ENCODE assay signal across 8 cellular contexts in genomic region chr9:137423810-137424291, GRCh38. TPM values are rescaled to one million over a fixed set of nuclear protein-coding genes. Genes with fewer than 3 reads are reported as not detected.
A peak's percentile ranks its signal among the peaks of the same experiment; 100 is the strongest.
DNase-seq lines count a peak whose midpoint lies in the region; ATAC-seq, FAIRE-seq and TF ChIP-seq lines count a peak whose summit lies in the region.

No MANE protein-coding gene starts in this region.

- TF ChIP-seq CTCF in Calu3 (IDR thresholded peaks at IDR 0.05; ENCODE audit: unreplicated experiment), result no peak
- no peak for TF ChIP-seq CTCF in GM12878 (IDR thresholded peaks at IDR 0.05 in 2 of 3, conservative IDR thresholded peaks at IDR 0.05 in 1 of 3; ENCODE audit: control insufficient read depth in 2 of 3, extremely low read depth in 1 of 3, insufficient read depth in 1 of 3, low read depth in 3 of 3, low read length in 3 of 3)
- TF ChIP-seq CTCF in left lung (IDR thresholded peaks at IDR 0.05), result no peak
- no peak for TF ChIP-seq CTCF in transverse colon (IDR thresholded peaks at IDR 0.05)

- SMC1A ChIA-PET in GM12878 (lab: Charles Lee; ENCODE audit: uncharacterized antibody, unreplicated experiment), result no interaction called here

- WGBS in GM12878 (ENCODE audit: insufficient coverage, insufficient replicate concordance, low lambda C conversion rate, missing lambda C conversion rate), result 37% methylated on average over 30 of the region's 39 CpGs
- WGBS in transverse colon (ENCODE audit: low coverage in 1 of 2), 2 donors, result 25% methylated on average over 26 of the region's 39 CpGs; no CpG with 5 or more reads in 1 of the 2 donors

- no peak for TF ChIP-seq RAD21 in GM12878 (IDR thresholded peaks at IDR 0.05; ENCODE audit: insufficient read depth, low read depth, low read length)

- H3K36me3 ChIP-seq in GM12878 (ENCODE audit: control insufficient read depth in 2 of 2, insufficient read depth in 2 of 2, low read length in 1 of 2) (no peaks in the 10 kb centered on the region), left lung (no peaks in the 10 kb centered on the region), transverse colon (no peaks in the 10 kb centered on the region)

- peak overlapping the region; percentile 60 for H3K9ac ChIP-seq in GM12878 (ENCODE audit: control insufficient read depth, insufficient read depth, low read length)

- peak overlapping the region; percentile 58 for H3K4me3 Mint-ChIP-seq in Calu3 (ENCODE audit: low read depth, unreplicated experiment)

- no peaks in the 10 kb centered on the region for H4K20me1 ChIP-seq in GM12878 (ENCODE audit: control insufficient read depth, insufficient read depth)

- peaks cover 8% of the 10 kb centered on the region for H3K4me1 Mint-ChIP-seq in Calu3 (ENCODE audit: low read depth, unreplicated experiment)

- no peaks in the 10 kb centered on the region for H3K27me3 Mint-ChIP-seq in Calu3 (ENCODE audit: unreplicated experiment)

- TF ChIP-seq EP300 in GM12878 (IDR thresholded peaks at IDR 0.05; ENCODE audit: borderline replicate concordance in 1 of 2, control insufficient read depth in 1 of 2, low read depth in 2 of 2, low read length in 2 of 2) (no peak), transverse colon (IDR thresholded peaks at IDR 0.05; ENCODE audit: low read depth) (no peak)

- H3K4me3 ChIP-seq in GM12878 (peak overlapping the region; percentile 65), left lung (peak overlapping the region; percentile 51 to 93), transverse colon (peak overlapping the region; percentile 59 to 99 (median 97))

- CTCF ChIA-PET in Calu3 (lab: Charles Lee) (interaction anchor here (1.2 to 1.7 kb wide), 5 partner anchors 18 to 137 kb away, joined by 3 to 11 read pairs (median 8); partner anchors contain the start of genes ENTPD8 and NSMF), GM12878 (lab: Yijun Ruan, JAX) (interaction anchor here (1.6 to 3.3 kb wide), 2 partner anchors 12 to 19 kb away, joined by 5 to 16 read pairs; no protein-coding TSS in a partner anchor)

- H3K27ac ChIP-seq in GM12878 (ENCODE audit: control insufficient read depth, insufficient read depth) (peak overlapping the region; percentile 10; the same call in 1 of the 2 replicates), left lung (peak overlapping the region; percentile 69 to 75), transverse colon (peak overlapping the region; percentile 83 to 95 (median 90))

- H3K27me3 ChIP-seq in GM12878 (replicated peaks in 1 of 2; ENCODE audit: control insufficient read depth in 2 of 2, insufficient read depth in 2 of 2, low read length in 1 of 2), result no peaks in the 10 kb centered on the region; a peak in 2 of 4 replicates
- peaks cover 0 to 5% of the 10 kb centered on the region in 2 donors for H3K27me3 ChIP-seq in left lung
- H3K27me3 ChIP-seq in transverse colon, result no peaks in the 10 kb centered on the region

- H3K4me1 ChIP-seq in GM12878 (ENCODE audit: control insufficient read depth, insufficient read depth, low read length), result no peaks in the 10 kb centered on the region; the same call in 1 of the 2 replicates
- peaks cover 0 to 35% of the 10 kb centered on the region in 2 donors for H3K4me1 ChIP-seq in left lung
- H3K4me1 ChIP-seq in transverse colon, result peaks cover 6 to 38% (median 34%) of the 10 kb centered on the region in 4 donors

- peak; percentile 83 for DNase-seq in Calu3
- no peak for DNase-seq in GM12878 (ENCODE audit: low read depth, low spot score)
- peak in 1 of 2 donors; percentile 89 for DNase-seq in left lung
- peak; percentile 81 for DNase-seq in transverse colon
- DNase-seq in NCI-H446 (lab: John Stamatoyannopoulos, UW), result no peak
- DNase-seq in NCI-H1105 treated with DMSO at 0.1 percent for 48 hours (lab: John Stamatoyannopoulos, UW), result no peak

- intact Hi-C loops in Calu3 (cut with micrococcal nuclease; ENCODE audit: unreplicated experiment), result no loop called here
- intact Hi-C loops in GM12878 (cut with micrococcal nuclease; ENCODE audit: unreplicated experiment), result loop anchor here (2.0 to 10.0 kb wide), 3 partner anchors 21 to 122 kb away; partner anchors contain the start of gene NRARP
- intact Hi-C loops in left lung (cut with DNase I), result no loop called here
- intact Hi-C loops in transverse colon (cut with DNase I; ENCODE audit: low total_unique reads), result no loop called here

- H2AFZ ChIP-seq in GM12878 (ENCODE audit: control insufficient read depth, low read depth, low read length), result peak overlapping the region; percentile 69; the same call in 1 of the 2 replicates

- H3K27ac Mint-ChIP-seq in Calu3 (ENCODE audit: unreplicated experiment), result peak overlapping the region; percentile 36

- BruUV-seq in Calu3 (replicated peaks; lab: Mats Ljungman, UMichigan) (no TSS peak), GM12878 (replicated peaks; lab: Mats Ljungman, UMichigan) (no TSS peak)

- peaks cover 24% of the 10 kb centered on the region for H3K36me3 Mint-ChIP-seq in Calu3 (ENCODE audit: insufficient read depth, unreplicated experiment)

- RAD21 ChIA-PET in GM12878 (lab: Charles Lee; ENCODE audit: unreplicated experiment), result interaction anchor here (1.2 kb wide), 1 partner anchor 101 kb away, joined by 4 read pairs; no protein-coding TSS in a partner anchor

- no peaks in the 10 kb centered on the region for H3K9me3 ChIP-seq in GM12878 (replicated peaks; ENCODE audit: control insufficient read depth, insufficient read depth, low read length)
- H3K9me3 ChIP-seq in left lung, result no peaks in the 10 kb centered on the region
- H3K9me3 ChIP-seq in transverse colon, result no peaks in the 10 kb centered on the region

- ATAC-seq in HG03039 (IDR thresholded peaks at IDR 0.05; ENCODE audit: unreplicated experiment), result peak; percentile 7
- no peak for ATAC-seq in GM12878
- ATAC-seq in left lung, result peak; percentile 53
- ATAC-seq in HG03159 (IDR thresholded peaks at IDR 0.05; ENCODE audit: unreplicated experiment), result no peak

- POLR2A ChIA-PET in GM12878 (lab: Charles Lee), result no interaction called here

- in situ Hi-C loops in GM12878 (cut with MboI) (no loop called here), transverse colon (cut with MboI; ENCODE audit: low pct_ligation_motif_present in 1 of 4, low pct_unique_long_range_greater_than_20kb in 1 of 4, low sequenced_read_pairs in 3 of 4) (loop anchor here in 2 of 4 donors (25.0 kb wide), 1 partner anchor 137 kb away; the partner anchor contains the start of gene TOR4A (in 2 of the 2))

- no peaks in the 10 kb centered on the region for H3K9me3 Mint-ChIP-seq in Calu3 (ENCODE audit: low read depth, unreplicated experiment)

- FAIRE-seq in GM12878 (lab: Jason Lieb, UNC), result no peak

- no peak for TF ChIP-seq POLR2A in GM12878 (IDR thresholded peaks at IDR 0.05; ENCODE audit: low read depth, low read length)
- TF ChIP-seq POLR2A in transverse colon (IDR thresholded peaks at IDR 0.05), result peak; percentile 66

- H3K79me2 ChIP-seq in GM12878 (ENCODE audit: control insufficient read depth, insufficient read depth, low read length), result peaks cover 10% of the 10 kb centered on the region

- peak overlapping the region; percentile 67 for H3K4me2 ChIP-seq in GM12878 (ENCODE audit: control insufficient read depth, insufficient read depth)

RNA-seq across cellular contexts. Expression of gene NOXA1, which starts 0.7 kb away (rescaled TPM):
- total RNA-seq in Calu3 (2022) (12.0 and 12.3 TPM in 2 replicates), GM12878 (2014; rRNA removed) (0.16 TPM in 1 of 2 replicates, not detected in the other), GM12878 (2014; rRNA removed; fragmentation: Illumina TruSeq; extraction: Trizol) (not detected in 2 replicates), GM12878 (2021) (not detected in 2 replicates), left lung (1 to 10 TPM; 6.1 to 8.7 TPM), transverse colon (10 to 100 TPM; 19.7 to 53.9 (median 40.8) TPM)
- 0.38 TPM in 1 of 2 replicates, not detected in the other for total RNA-seq in GM12878 (2013; cell fraction: nucleolus; rRNA removed)
- polyA plus RNA-seq in GM12878 (2011; ENCODE audit: low read depth), result not detected
- polyA plus RNA-seq in GM12878 (2011; rRNA removed) (0.08 TPM in 1 of 2 replicates, not detected in the other), GM12878 (2014; fragmentation: Illumina TruSeq; extraction: Trizol) (not detected in 2 replicates), GM12878 (2014; fragmentation: Nextera tagmentation; extraction: Ambion mirVana) (not detected), GM12878 (2014; rRNA removed) (0.20 TPM in 1 of 2 replicates, not detected in the other), GM12878 (2016; fragmentation: Nextera tagmentation; extraction: Ambion mirVana) (not detected)
- polyA plus RNA-seq in GM12878 (2011; cell fraction: cytosol; rRNA removed), result 0.04 and 0.07 TPM in 2 replicates
- polyA plus RNA-seq in GM12878 (2011; cell fraction: nucleus; rRNA removed), result 0.76 and 0.96 TPM in 2 replicates
- 0.27 and 0.67 TPM in 2 replicates for polyA plus RNA-seq in GM12878 (2012)
- not detected in 2 replicates for polyA minus RNA-seq in GM12878 (2011; rRNA and poly(A)+ RNA removed)
- polyA minus RNA-seq in GM12878 (2011; cell fraction: cytosol; rRNA and poly(A)+ RNA removed), result not detected in 2 replicates
- 0.36 and 0.38 TPM in 2 replicates for polyA minus RNA-seq in GM12878 (2011; cell fraction: nucleus; rRNA and poly(A)+ RNA removed)

RNA-seq across cellular contexts. Expression of gene EXD3, which starts 0.9 kb away (rescaled TPM):
- total RNA-seq in Calu3 (2022), result 13.2 and 15.3 TPM in 2 replicates
- total RNA-seq in GM12878 (2013; cell fraction: nucleolus; rRNA removed), result 40.8 and 46.3 TPM in 2 replicates
- total RNA-seq in GM12878 (2014; rRNA removed), result 3.9 and 4.7 TPM in 2 replicates
- total RNA-seq in GM12878 (2014; rRNA removed; fragmentation: Illumina TruSeq; extraction: Trizol), result 2.2 and 2.4 TPM in 2 replicates
- total RNA-seq in GM12878 (2021), result 6.3 and 7.1 TPM in 2 replicates
- polyA plus RNA-seq in GM12878 (2011; ENCODE audit: low read depth), result 2.1 TPM
- 2.9 and 5.2 TPM in 2 replicates for polyA plus RNA-seq in GM12878 (2011; rRNA removed)
- 6.5 and 10.0 TPM in 2 replicates for polyA plus RNA-seq in GM12878 (2011; cell fraction: cytosol; rRNA removed)
- 36.0 and 46.0 TPM in 2 replicates for polyA plus RNA-seq in GM12878 (2011; cell fraction: nucleus; rRNA removed)
- polyA plus RNA-seq in GM12878 (2012), result 7.4 and 9.7 TPM in 2 replicates
- 0.44 and 1.9 TPM in 2 replicates for polyA plus RNA-seq in GM12878 (2014; fragmentation: Illumina TruSeq; extraction: Trizol)
- under 1 TPM; 0.21 to 0.51 TPM for polyA plus RNA-seq in GM12878 (2014; fragmentation: Nextera tagmentation; extraction: Ambion mirVana)
- polyA plus RNA-seq in GM12878 (2014; rRNA removed), result 5.2 and 7.6 TPM in 2 replicates
- polyA plus RNA-seq in GM12878 (2016; fragmentation: Nextera tagmentation; extraction: Ambion mirVana), result 1 to 10 TPM; 3.4 to 3.9 TPM
- 1.5 and 4.2 TPM in 2 replicates for polyA minus RNA-seq in GM12878 (2011; rRNA and poly(A)+ RNA removed)
- 2.3 and 2.5 TPM in 2 replicates for polyA minus RNA-seq in GM12878 (2011; cell fraction: cytosol; rRNA and poly(A)+ RNA removed)
- 3.1 and 5.1 TPM in 2 replicates for polyA minus RNA-seq in GM12878 (2011; cell fraction: nucleus; rRNA and poly(A)+ RNA removed)
- 10 to 100 TPM; 13.7 to 21.8 TPM for total RNA-seq in left lung
- 100 to 1,000 TPM in 1 of 4 donors, 10 to 100 TPM in 3; 47.6 to 228 (median 74.2) TPM for total RNA-seq in transverse colon

RNA-seq across cellular contexts. Expression of gene ENTPD8, which starts 17.3 kb away (rescaled TPM):
- 0.97 and 1.6 TPM in 2 replicates for total RNA-seq in Calu3 (2022)
- total RNA-seq in GM12878 (2013; cell fraction: nucleolus; rRNA removed), result not detected in 2 replicates
- total RNA-seq in GM12878 (2014; rRNA removed), result not detected in 2 replicates
- total RNA-seq in GM12878 (2014; rRNA removed; fragmentation: Illumina TruSeq; extraction: Trizol), result not detected in 2 replicates
- not detected in 2 replicates for total RNA-seq in GM12878 (2021)
- polyA plus RNA-seq in GM12878 (2011; ENCODE audit: low read depth), result not detected
- not detected in 2 replicates for polyA plus RNA-seq in GM12878 (2011; rRNA removed)
- not detected in 2 replicates for polyA plus RNA-seq in GM12878 (2011; cell fraction: cytosol; rRNA removed)
- polyA plus RNA-seq in GM12878 (2011; cell fraction: nucleus; rRNA removed), result not detected in 2 replicates
- 0.04 TPM in 1 of 2 replicates, not detected in the other for polyA plus RNA-seq in GM12878 (2012)
- not detected in 2 replicates for polyA plus RNA-seq in GM12878 (2014; fragmentation: Illumina TruSeq; extraction: Trizol)
- polyA plus RNA-seq in GM12878 (2014; fragmentation: Nextera tagmentation; extraction: Ambion mirVana), result not detected
- polyA plus RNA-seq in GM12878 (2014; rRNA removed), result not detected in 2 replicates
- polyA plus RNA-seq in GM12878 (2016; fragmentation: Nextera tagmentation; extraction: Ambion mirVana), result not detected
- polyA minus RNA-seq in GM12878 (2011; rRNA and poly(A)+ RNA removed), result not detected in 2 replicates
- not detected in 2 replicates for polyA minus RNA-seq in GM12878 (2011; cell fraction: cytosol; rRNA and poly(A)+ RNA removed)
- polyA minus RNA-seq in GM12878 (2011; cell fraction: nucleus; rRNA and poly(A)+ RNA removed), result not detected in 2 replicates
- under 1 TPM in 1 of 2 donors, not detected in 1; 0.15 TPM for total RNA-seq in left lung
- total RNA-seq in transverse colon, result 100 to 1,000 TPM in 1 of 4 donors, 10 to 100 TPM in 3; 20.7 to 109 (median 63.8) TPM

RNA-seq across cellular contexts. Expression of gene NSMF, which starts 35.3 kb away (rescaled TPM):
- total RNA-seq in Calu3 (2022), result 31.6 and 38.3 TPM in 2 replicates
- total RNA-seq in GM12878 (2013; cell fraction: nucleolus; rRNA removed), result 50.1 and 60.0 TPM in 2 replicates
- total RNA-seq in GM12878 (2014; rRNA removed), result 18.8 and 23.1 TPM in 2 replicates
- 12.1 and 14.1 TPM in 2 replicates for total RNA-seq in GM12878 (2014; rRNA removed; fragmentation: Illumina TruSeq; extraction: Trizol)
- total RNA-seq in GM12878 (2021), result 35.1 and 37.2 TPM in 2 replicates
- polyA plus RNA-seq in GM12878 (2011; ENCODE audit: low read depth), result 6.2 TPM
- 17.9 and 26.2 TPM in 2 replicates for polyA plus RNA-seq in GM12878 (2011; rRNA removed)
- 29.2 and 44.8 TPM in 2 replicates for polyA plus RNA-seq in GM12878 (2011; cell fraction: cytosol; rRNA removed)
- 188 and 208 TPM in 2 replicates for polyA plus RNA-seq in GM12878 (2011; cell fraction: nucleus; rRNA removed)
- polyA plus RNA-seq in GM12878 (2012), result 21.6 and 25.4 TPM in 2 replicates
- polyA plus RNA-seq in GM12878 (2014; fragmentation: Illumina TruSeq; extraction: Trizol), result 12.8 and 13.3 TPM in 2 replicates
- polyA plus RNA-seq in GM12878 (2014; fragmentation: Nextera tagmentation; extraction: Ambion mirVana), result under 1 TPM; 0.13 to 0.51 TPM
- polyA plus RNA-seq in GM12878 (2014; rRNA removed), result 44.3 and 47.1 TPM in 2 replicates
- polyA plus RNA-seq in GM12878 (2016; fragmentation: Nextera tagmentation; extraction: Ambion mirVana), result 1 to 10 TPM; 1.4 to 8.9 TPM
- polyA minus RNA-seq in GM12878 (2011; rRNA and poly(A)+ RNA removed), result 17.3 and 26.8 TPM in 2 replicates
- 10.3 and 12.6 TPM in 2 replicates for polyA minus RNA-seq in GM12878 (2011; cell fraction: cytosol; rRNA and poly(A)+ RNA removed)
- 37.8 and 43.1 TPM in 2 replicates for polyA minus RNA-seq in GM12878 (2011; cell fraction: nucleus; rRNA and poly(A)+ RNA removed)
- total RNA-seq in left lung, result 10 to 100 TPM; 29.5 to 31.4 TPM
- total RNA-seq in transverse colon, result 100 to 1,000 TPM in 1 of 4 donors, 10 to 100 TPM in 3; 44.6 to 130 (median 55.2) TPM

Comparison
In these comparisons a context has a peak if more than half of its experiments do, and no peak if none do; other contexts are left out.
1. DNase-seq: peak in Calu3 (single experiment) and transverse colon (single experiment); none in GM12878 (single experiment), NCI-H446 (0 of 2) and NCI-H1105 treated with DMSO at 0.1 percent for 48 hours (single experiment).
2. ATAC-seq: peak in HG03039 (single experiment) and left lung (single experiment); none in GM12878 (single experiment) and HG03159 (single experiment).
3. H3K27ac ChIP-seq: peak in every context shown above with its lines; median percentile 90 in transverse colon; 72 in left lung; 10 in GM12878.
4. Peak in every context shown above with its lines, with median percentiles within 50 percentile points of each other: H3K4me3 ChIP-seq.